ENCODE assay signal across 1 cellular context in the genomic region with DNA sequence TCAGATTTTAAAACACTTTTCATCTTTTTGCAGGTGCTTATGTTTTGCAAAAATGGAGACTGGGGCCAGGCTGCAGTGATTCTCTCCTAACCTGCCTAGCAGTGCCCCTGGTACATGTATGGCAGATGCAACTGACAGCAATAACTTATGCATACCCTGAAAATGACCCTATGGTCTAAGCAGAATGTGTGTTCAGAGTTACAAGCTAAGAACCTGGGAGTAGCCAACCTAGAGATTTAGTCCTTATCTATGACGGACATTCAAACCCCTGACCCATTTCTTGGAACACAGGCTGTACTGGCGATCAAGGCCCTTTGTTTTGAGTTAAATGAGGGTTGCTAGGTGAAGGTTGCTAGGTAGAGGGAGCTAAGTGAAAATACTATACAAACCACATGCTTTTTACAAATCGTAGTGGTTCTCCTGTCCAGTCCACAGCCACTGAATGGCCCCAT.
TF ChIP-seq lines count a peak whose summit lies in the region.

No MANE protein-coding gene starts in this region.

TF ChIP-seq in K562, 482 proteins besides CTCF, POLR2A, EP300 and RAD21 (continued from another document and continues in another):
- TF ChIP-seq MNT (conservative IDR thresholded peaks at IDR 0.05) (0 out of 4 replicates have a peak, but pooled peaks of 1 of the 2 experiments have one; percentile 44), CEBPZ (IDR thresholded peaks at IDR 0.05; ENCODE audit: borderline replicate concordance, low read depth, low read length) (no peak), ZNF12 (CRISPR knock-in tag; IDR thresholded peaks at IDR 0.05) (no peak), SMARCA4 (IDR thresholded peaks at IDR 0.05) (peak; percentile 90), MEIS2 (IDR thresholded peaks at IDR 0.05; ENCODE audit: partially characterized antibody) (peak; percentile 85), NCOA1 (IDR thresholded peaks at IDR 0.05; ENCODE audit: low read depth) (0 out of 2 replicates have a peak, but pooled peaks have one; percentile 33), MTA2 (IDR thresholded peaks at IDR 0.05; ENCODE audit: low read depth) (peak; percentile 75), ZSCAN32 (CRISPR knock-in tag; IDR thresholded peaks at IDR 0.05) (no peak), JUN (IDR thresholded peaks at IDR 0.05; ENCODE audit: borderline replicate concordance, low read depth, low read length) (no peak), JUN (CRISPR knock-in tag; IDR thresholded peaks at IDR 0.05; ENCODE audit: borderline replicate concordance) (no peak), HDAC3 (IDR thresholded peaks at IDR 0.05; ENCODE audit: borderline replicate concordance, partially characterized antibody) (peak; percentile 64), PYGO2 (tag; IDR thresholded peaks at IDR 0.05) (0 out of 2 replicates have a peak, but pooled peaks have one; percentile 52), ZNF395 (CRISPR knock-in tag; IDR thresholded peaks at IDR 0.05) (no peak), ZMIZ1 (IDR thresholded peaks at IDR 0.05; ENCODE audit: low read depth in 2 of 2, low read length in 2 of 2) (0 out of 4 replicates have a peak, but pooled peaks of 1 of the 2 experiments have one; percentile 28), PTBP1 (IDR thresholded peaks at IDR 0.05; ENCODE audit: low read depth, low read length) (no peak), KLF16 (IDR thresholded peaks at IDR 0.05) (peak; percentile 55; the same call in 1 of the 2 replicates), TAF9B (IDR thresholded peaks at IDR 0.05; ENCODE audit: partially characterized antibody) (no peak), HIVEP1 (CRISPR knock-in tag; IDR thresholded peaks at IDR 0.05) (no peak), ZBTB1 (CRISPR knock-in tag; IDR thresholded peaks at IDR 0.05; ENCODE audit: borderline replicate concordance, low read depth) (no peak), SOX6 (IDR thresholded peaks at IDR 0.05) (peak; percentile 88), BACH1 (tag; IDR thresholded peaks at IDR 0.05) (0 out of 2 replicates have a peak, but pooled peaks have one; percentile 28), ZNF717 (CRISPR knock-in tag; IDR thresholded peaks at IDR 0.05) (no peak), PREB (CRISPR knock-in tag; IDR thresholded peaks at IDR 0.05) (no peak), CXXC5 (CRISPR knock-in tag; IDR thresholded peaks at IDR 0.05) (peak; percentile 68), SIX5 (IDR thresholded peaks at IDR 0.05; ENCODE audit: borderline replicate concordance in 1 of 2, insufficient read depth in 1 of 2, low read depth in 1 of 2, low read length in 2 of 2) (no peak), ATF7 (IDR thresholded peaks at IDR 0.05) (peak; percentile 68; the same call in 1 of the 2 replicates), ESRRA (IDR thresholded peaks at IDR 0.05; ENCODE audit: borderline replicate concordance, low read depth) (peak; percentile 62; the same call in 1 of the 2 replicates), ZNF277 (CRISPR knock-in tag; IDR thresholded peaks at IDR 0.05; ENCODE audit: borderline replicate concordance) (no peak), HMGN3 (IDR thresholded peaks at IDR 0.05; ENCODE audit: borderline replicate concordance, extremely low read depth, insufficient read length, low read depth, low read length) (peak; percentile 36), KLF1 (tag; IDR thresholded peaks at IDR 0.05) (no peak), NONO (IDR thresholded peaks at IDR 0.05; ENCODE audit: low read depth in 2 of 2, low read length in 1 of 2) (no peak), E2F1 (CRISPR knock-in tag; IDR thresholded peaks at IDR 0.05) (no peak), CSDE1 (IDR thresholded peaks at IDR 0.05) (peak in 1 of 2 experiments; percentile 62; a peak in 1 of 4 replicates), USF1 (CRISPR knock-in tag; IDR thresholded peaks at IDR 0.05) (no peak), ZNF75A (CRISPR knock-in tag; IDR thresholded peaks at IDR 0.05) (no peak)
- TF ChIP-seq, protein P1, sequence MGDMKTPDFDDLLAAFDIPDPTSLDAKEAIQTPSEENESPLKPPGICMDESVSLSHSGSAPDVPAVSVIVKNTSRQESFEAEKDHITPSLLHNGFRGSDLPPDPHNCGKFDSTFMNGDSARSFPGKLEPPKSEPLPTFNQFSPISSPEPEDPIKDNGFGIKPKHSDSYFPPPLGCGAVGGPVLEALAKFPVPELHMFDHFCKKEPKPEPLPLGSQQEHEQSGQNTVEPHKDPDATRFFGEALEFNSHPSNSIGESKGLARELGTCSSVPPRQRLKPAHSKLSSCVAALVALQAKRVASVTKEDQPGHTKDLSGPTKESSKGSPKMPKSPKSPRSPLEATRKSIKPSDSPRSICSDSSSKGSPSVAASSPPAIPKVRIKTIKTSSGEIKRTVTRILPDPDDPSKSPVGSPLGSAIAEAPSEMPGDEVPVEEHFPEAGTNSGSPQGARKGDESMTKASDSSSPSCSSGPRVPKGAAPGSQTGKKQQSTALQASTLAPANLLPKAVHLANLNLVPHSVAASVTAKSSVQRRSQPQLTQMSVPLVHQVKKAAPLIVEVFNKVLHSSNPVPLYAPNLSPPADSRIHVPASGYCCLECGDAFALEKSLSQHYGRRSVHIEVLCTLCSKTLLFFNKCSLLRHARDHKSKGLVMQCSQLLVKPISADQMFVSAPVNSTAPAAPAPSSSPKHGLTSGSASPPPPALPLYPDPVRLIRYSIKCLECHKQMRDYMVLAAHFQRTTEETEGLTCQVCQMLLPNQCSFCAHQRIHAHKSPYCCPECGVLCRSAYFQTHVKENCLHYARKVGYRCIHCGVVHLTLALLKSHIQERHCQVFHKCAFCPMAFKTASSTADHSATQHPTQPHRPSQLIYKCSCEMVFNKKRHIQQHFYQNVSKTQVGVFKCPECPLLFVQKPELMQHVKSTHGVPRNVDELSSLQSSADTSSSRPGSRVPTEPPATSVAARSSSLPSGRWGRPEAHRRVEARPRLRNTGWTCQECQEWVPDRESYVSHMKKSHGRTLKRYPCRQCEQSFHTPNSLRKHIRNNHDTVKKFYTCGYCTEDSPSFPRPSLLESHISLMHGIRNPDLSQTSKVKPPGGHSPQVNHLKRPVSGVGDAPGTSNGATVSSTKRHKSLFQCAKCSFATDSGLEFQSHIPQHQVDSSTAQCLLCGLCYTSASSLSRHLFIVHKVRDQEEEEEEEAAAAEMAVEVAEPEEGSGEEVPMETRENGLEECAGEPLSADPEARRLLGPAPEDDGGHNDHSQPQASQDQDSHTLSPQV (IDR thresholded peaks at IDR 0.05) = no peak
- TF ChIP-seq, protein P2, sequence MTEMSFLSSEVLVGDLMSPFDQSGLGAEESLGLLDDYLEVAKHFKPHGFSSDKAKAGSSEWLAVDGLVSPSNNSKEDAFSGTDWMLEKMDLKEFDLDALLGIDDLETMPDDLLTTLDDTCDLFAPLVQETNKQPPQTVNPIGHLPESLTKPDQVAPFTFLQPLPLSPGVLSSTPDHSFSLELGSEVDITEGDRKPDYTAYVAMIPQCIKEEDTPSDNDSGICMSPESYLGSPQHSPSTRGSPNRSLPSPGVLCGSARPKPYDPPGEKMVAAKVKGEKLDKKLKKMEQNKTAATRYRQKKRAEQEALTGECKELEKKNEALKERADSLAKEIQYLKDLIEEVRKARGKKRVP (CRISPR knock-in tag; IDR thresholded peaks at IDR 0.05) = peak; percentile 61
